ENCODE assay signal across 8 cellular contexts in the genomic region with DNA sequence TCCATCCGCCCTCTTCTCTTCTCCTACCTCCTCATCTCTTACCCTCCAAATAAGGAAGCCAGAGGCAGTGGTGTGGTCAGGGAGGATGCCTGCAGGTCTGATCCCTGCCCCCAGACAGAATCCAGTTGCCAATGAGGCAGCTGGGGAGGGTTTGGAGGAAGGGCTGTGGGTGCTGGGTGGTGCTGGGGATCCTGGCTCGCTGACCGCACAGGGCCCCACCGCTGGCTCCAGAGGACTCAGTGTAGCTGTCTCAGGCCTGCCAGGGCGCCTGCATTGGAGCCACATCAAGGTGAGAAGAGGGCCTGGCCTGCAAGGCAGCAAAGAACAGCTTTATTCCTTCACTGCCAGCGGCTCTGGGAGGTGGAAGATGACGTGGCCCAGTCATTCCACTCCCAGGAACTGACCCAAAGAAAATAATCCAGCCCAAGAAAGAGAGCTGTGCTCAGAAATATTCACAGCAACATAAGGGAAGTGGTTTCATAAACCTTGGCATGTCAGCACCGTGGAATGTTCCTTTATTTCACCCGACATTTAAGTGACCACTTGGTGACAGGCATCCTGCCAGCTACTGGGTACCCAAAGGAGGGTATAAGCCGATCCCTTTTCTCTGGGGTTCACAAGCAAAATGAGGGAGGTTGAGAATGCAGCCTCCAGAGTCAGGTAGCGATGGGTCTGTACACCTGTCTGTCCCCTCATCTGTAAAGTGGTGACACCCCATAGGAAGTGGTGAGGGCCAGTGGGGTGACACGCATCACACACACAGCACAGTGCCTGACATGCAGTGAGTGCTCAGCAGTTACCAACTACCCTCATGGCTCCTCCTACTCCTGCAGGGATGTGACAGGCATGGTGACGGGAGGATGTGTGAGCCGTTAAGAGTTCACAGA.
DNase-seq lines count a peak whose midpoint lies in the region; TF ChIP-seq lines count a peak whose summit lies in the region.

No MANE protein-coding gene starts in this region.

- H3K4me3 Mint-ChIP-seq in activated CD4-positive, alpha-beta T cell treated with anti-CD3 and anti-CD28 coated beads, Interleukin-2, amount 10 ng/mL, durations not matched to agents 7 days and 5 days: peak overlapping the region; percentile 14

- H3K27me3 Mint-ChIP-seq in activated CD4-positive, alpha-beta T cell treated with anti-CD3 and anti-CD28 coated beads, Interleukin-2, amount 10 ng/mL, durations not matched to agents 7 days and 5 days: no peaks in the 10 kb centered on the region

- WGBS in SK-N-SH (ENCODE audit: low lambda C conversion rate): 53% methylated on average over 8 of the region's 14 CpGs

- H2AFZ ChIP-seq in SK-N-SH (ENCODE audit: low read depth) (peak overlapping the region; percentile 72), fibroblast of lung (ENCODE audit: low read length) (no peak overlapping the region)

- peak; percentile 74 for DNase-seq in activated CD4-positive, alpha-beta T cell treated with anti-CD3 and anti-CD28 coated beads, Interleukin-2, amount 10 ng/mL, durations not matched to agents 7 days and 5 days
- DNase-seq in activated CD4-positive, alpha-beta T cell treated with anti-CD3 and anti-CD28 coated beads, Interleukin-2, amount 50 U/mL, for 4 hours: no peak
- DNase-seq in SK-N-SH: no peak
- peak; percentile 98 to 99 for DNase-seq in fibroblast of lung (ENCODE audit: low read depth in 2 of 2)
- peak; percentile 84 for DNase-seq in skeletal muscle cell (ENCODE audit: low read depth)
- no peak for DNase-seq in GM19240 (ENCODE audit: insufficient read length, low spot score)
- no peak for DNase-seq in hypothalamus (lab: John Stamatoyannopoulos, UW)
- DNase-seq in D341Med (ENCODE audit: low spot score): no peak

- no peak overlapping the region; a peak in 1 of 4 replicates for H3K4me3 ChIP-seq in SK-N-SH (ENCODE audit: low read depth in 2 of 2, low read length in 1 of 2)
- H3K4me3 ChIP-seq in fibroblast of lung (replicated peaks in 1 of 4; ENCODE audit: control extremely low read depth in 1 of 4, insufficient read depth in 1 of 4, low read depth in 3 of 4, low read length in 4 of 4): no peak overlapping the region
- H3K4me3 ChIP-seq in skeletal muscle cell (ENCODE audit: low read depth, low read length): peak overlapping the region; percentile 3

- no peak for TF ChIP-seq CTCF in SK-N-SH (IDR thresholded peaks at IDR 0.05)
- no peak for TF ChIP-seq CTCF in fibroblast of lung (conservative IDR thresholded peaks at IDR 0.05 in 1 of 2, IDR thresholded peaks at IDR 0.05 in 1 of 2; ENCODE audit: low read depth in 1 of 2, low read length in 2 of 2)

- H3K79me2 ChIP-seq in SK-N-SH (ENCODE audit: insufficient read depth) (no peaks in the 10 kb centered on the region), fibroblast of lung (ENCODE audit: control insufficient read depth, insufficient read depth, low read length) (no peaks in the 10 kb centered on the region)

- peaks cover 63% of the 10 kb centered on the region for H3K4me1 Mint-ChIP-seq in activated CD4-positive, alpha-beta T cell treated with anti-CD3 and anti-CD28 coated beads, Interleukin-2, amount 10 ng/mL, durations not matched to agents 7 days and 5 days

- peaks cover 0 to 9% of the 10 kb centered on the region in 2 experiments; a peak in 1 of 4 replicates for H3K4me1 ChIP-seq in SK-N-SH (ENCODE audit: control insufficient read depth in 1 of 2, insufficient read depth in 2 of 2, low read depth in 1 of 2, low read length in 1 of 2)
- peaks cover 24% of the 10 kb centered on the region for H3K4me1 ChIP-seq in fibroblast of lung (ENCODE audit: control insufficient read depth, extremely low read depth, insufficient read depth, low read length)

- no peaks in the 10 kb centered on the region for H3K9me2 ChIP-seq in SK-N-SH

- H3K9me3 ChIP-seq in SK-N-SH: no peaks in the 10 kb centered on the region; the same call in 1 of the 2 replicates
- no peaks in the 10 kb centered on the region for H3K9me3 ChIP-seq in fibroblast of lung (ENCODE audit: control insufficient read depth, insufficient read depth, low read depth, low read length)

- TF ChIP-seq EP300 in SK-N-SH (IDR thresholded peaks at IDR 0.05; ENCODE audit: borderline replicate concordance in 1 of 2, low read depth in 1 of 2, low read length in 1 of 2): peak in 1 of 2 experiments; percentile 39; a peak in 1 of 4 replicates

- H3K36me3 Mint-ChIP-seq in activated CD4-positive, alpha-beta T cell treated with anti-CD3 and anti-CD28 coated beads, Interleukin-2, amount 10 ng/mL, durations not matched to agents 7 days and 5 days (ENCODE audit: low read depth): peaks cover 2% of the 10 kb centered on the region

- TF ChIP-seq RAD21 in SK-N-SH (IDR thresholded peaks at IDR 0.05; ENCODE audit: low read length): no peak

- H3K27ac ChIP-seq in SK-N-SH (ENCODE audit: low read depth in 2 of 2, low read length in 1 of 2): peak overlapping the region in 1 of 2 experiments; percentile 90; a peak in 2 of 4 replicates
- H3K27ac ChIP-seq in fibroblast of lung (ENCODE audit: insufficient read depth, low read length): peak overlapping the region; percentile 92

- CTCF ChIA-PET in activated CD4-positive, alpha-beta T cell treated with anti-CD3 and anti-CD28 coated beads, Interleukin-2, amount 10 ng/mL, durations not matched to agents 7 days and 5 days (lab: Charles Lee): interaction anchor here (0.6 to 0.8 kb wide), 2 partner anchors 162 to 647 kb away, joined by 3 read pairs; partner anchors contain the start of gene RRBP1
- CTCF ChIA-PET in SK-N-SH (lab: Yijun Ruan, JAX): no interaction called here

- no peaks in the 10 kb centered on the region for H4K20me1 ChIP-seq in SK-N-SH (ENCODE audit: insufficient read depth)
- H4K20me1 ChIP-seq in fibroblast of lung (ENCODE audit: control insufficient read depth, extremely low read depth, insufficient read depth, low read length): no peaks in the 10 kb centered on the region

- H3K27me3 ChIP-seq in SK-N-SH (ENCODE audit: insufficient read depth) (no peaks in the 10 kb centered on the region), fibroblast of lung (ENCODE audit: control insufficient read depth, insufficient read depth, low read length) (no peaks in the 10 kb centered on the region)

- H3K4me2 ChIP-seq in SK-N-SH (peak overlapping the region; percentile 46), fibroblast of lung (ENCODE audit: extremely low read depth, insufficient read depth, low read length) (peak overlapping the region; percentile 78)

- H3K27ac Mint-ChIP-seq in activated CD4-positive, alpha-beta T cell treated with anti-CD3 and anti-CD28 coated beads, Interleukin-2, amount 10 ng/mL, durations not matched to agents 7 days and 5 days: peak overlapping the region; percentile 90

- POLR2A ChIA-PET in activated CD4-positive, alpha-beta T cell treated with anti-CD3 and anti-CD28 coated beads, Interleukin-2, amount 10 ng/mL, durations not matched to agents 7 days and 5 days (lab: Charles Lee): no interaction called here
- POLR2A ChIA-PET in SK-N-SH (lab: Yijun Ruan, JAX): no interaction called here

- H3F3A ChIP-seq in SK-N-SH (replicated peaks; ENCODE audit: insufficient read depth): peaks cover 17% of the 10 kb centered on the region

- peak overlapping the region; percentile 51; the same call in 1 of the 2 replicates for H3K9ac ChIP-seq in SK-N-SH
- peak overlapping the region; percentile 33 for H3K9ac ChIP-seq in fibroblast of lung (ENCODE audit: insufficient read depth, low read length)

- H3K36me3 ChIP-seq in SK-N-SH (replicated peaks in 1 of 2; ENCODE audit: control insufficient read depth in 1 of 2, insufficient read depth in 2 of 2, low read length in 1 of 2) (no peaks in the 10 kb centered on the region), fibroblast of lung (ENCODE audit: control insufficient read depth, insufficient read depth, low read length) (no peaks in the 10 kb centered on the region)

- peaks cover 4% of the 10 kb centered on the region for H3K9me3 Mint-ChIP-seq in activated CD4-positive, alpha-beta T cell treated with anti-CD3 and anti-CD28 coated beads, Interleukin-2, amount 10 ng/mL, durations not matched to agents 7 days and 5 days

TF ChIP-seq in SK-N-SH, 30 proteins besides CTCF, POLR2A, EP300 and RAD21:
- TF ChIP-seq TCF12 (IDR thresholded peaks at IDR 0.05) (peak; percentile 74), RFX5 (IDR thresholded peaks at IDR 0.05; ENCODE audit: low read length) (no peak), NFIC (IDR thresholded peaks at IDR 0.05; ENCODE audit: borderline replicate concordance) (peak; percentile 69), MEF2A (IDR thresholded peaks at IDR 0.05; ENCODE audit: borderline replicate concordance, low read depth) (no peak), TEAD4 (IDR thresholded peaks at IDR 0.05; ENCODE audit: borderline replicate concordance, insufficient read depth) (peak; percentile 51; the same call in 1 of the 2 replicates), FOSL2 (IDR thresholded peaks at IDR 0.05; ENCODE audit: borderline replicate concordance, low read depth) (peak; percentile 38; the same call in 1 of the 2 replicates), JUND (IDR thresholded peaks at IDR 0.05) (peak; percentile 58), RCOR1 (IDR thresholded peaks at IDR 0.05; ENCODE audit: low read length) (no peak)
- TF ChIP-seq, protein P1, sequence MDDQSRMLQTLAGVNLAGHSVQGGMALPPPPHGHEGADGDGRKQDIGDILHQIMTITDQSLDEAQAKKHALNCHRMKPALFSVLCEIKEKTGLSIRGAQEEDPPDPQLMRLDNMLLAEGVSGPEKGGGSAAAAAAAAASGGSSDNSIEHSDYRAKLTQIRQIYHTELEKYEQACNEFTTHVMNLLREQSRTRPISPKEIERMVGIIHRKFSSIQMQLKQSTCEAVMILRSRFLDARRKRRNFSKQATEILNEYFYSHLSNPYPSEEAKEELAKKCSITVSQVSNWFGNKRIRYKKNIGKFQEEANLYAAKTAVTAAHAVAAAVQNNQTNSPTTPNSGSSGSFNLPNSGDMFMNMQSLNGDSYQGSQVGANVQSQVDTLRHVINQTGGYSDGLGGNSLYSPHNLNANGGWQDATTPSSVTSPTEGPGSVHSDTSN (IDR thresholded peaks at IDR 0.05): peak; percentile 67

Comparison
In these comparisons a context has a peak if more than half of its experiments do, and no peak if none do; other contexts are left out.
1. DNase-seq: peak in activated CD4-positive, alpha-beta T cell treated with anti-CD3 and anti-CD28 coated beads, Interleukin-2, amount 10 ng/mL, durations not matched to agents 7 days and 5 days (single experiment), fibroblast of lung (2 of 2) and skeletal muscle cell (single experiment); none in activated CD4-positive, alpha-beta T cell treated with anti-CD3 and anti-CD28 coated beads, Interleukin-2, amount 50 U/mL, for 4 hours (0 of 2), SK-N-SH (single experiment), GM19240 (single experiment), hypothalamus (0 of 51) and D341Med (single experiment).